9 cellular contexts compared by ENCODE assay signal in the genomic region with DNA sequence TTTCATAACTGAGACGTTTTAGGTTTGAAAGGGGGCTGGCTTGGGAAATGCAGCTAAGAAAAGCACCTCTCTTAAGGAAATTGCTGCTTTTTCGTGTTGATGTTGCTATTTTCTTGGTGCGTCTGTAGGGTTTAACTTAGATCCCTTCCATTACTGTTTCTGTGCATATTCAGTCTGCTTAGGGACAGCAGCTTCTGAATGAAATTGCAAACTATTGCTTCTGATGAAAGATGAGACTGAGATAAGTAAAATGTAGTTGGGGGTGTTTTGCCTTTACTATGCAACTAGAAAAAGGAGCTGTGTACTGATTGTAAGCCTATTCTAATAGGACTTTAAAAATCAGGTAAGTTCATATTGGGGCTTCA. TPM values are rescaled to one million over a fixed set of nuclear protein-coding genes. Genes with fewer than 3 reads are reported as not detected.
A peak's percentile ranks its signal among the peaks of the same experiment; 100 is the strongest.
DNase-seq lines count a peak whose midpoint lies in the region; ATAC-seq lines count a peak whose summit lies in the region.
"Had no signal": no experiment of that assay in that cellular context is flagged by ENCODE, and none has a peak within 500 bp of the region (broad histone marks: within the 10 kb centered on the region; RNA-seq: fewer than 3 reads in every experiment).

No MANE protein-coding gene starts in this region.

- H3K27me3 ChIP-seq in aorta (ENCODE audit: control insufficient read depth in 1 of 2, insufficient read depth in 2 of 2, low read length in 1 of 2), result no peaks in the 10 kb centered on the region

- no peaks in the 10 kb centered on the region for H3K9me3 ChIP-seq in mesodermal cell (ENCODE audit: control insufficient read depth, low read length)
- H3K9me3 ChIP-seq in aorta (ENCODE audit: control insufficient read depth, low read length), result no peaks in the 10 kb centered on the region

- H3K4me1 ChIP-seq in mesodermal cell (ENCODE audit: control insufficient read depth, insufficient read depth, low read length, poor library complexity, severe bottlenecking), result peaks cover 7% of the 10 kb centered on the region
- peaks cover 0 to 16% of the 10 kb centered on the region in 2 donors for H3K4me1 ChIP-seq in aorta (ENCODE audit: control insufficient read depth in 1 of 2, insufficient read depth in 2 of 2, low read length in 2 of 2)

- H3K27me3 Mint-ChIP-seq in stimulated activated naive CD8-positive, alpha-beta T cell treated with anti-CD3 and anti-CD28 coated beads, Interleukin-15, Interleukin-2, amounts not matched to agents 100 ng/mL and 50 ng/mL, for 24 hours, result peaks cover 4% of the 10 kb centered on the region
- H3K27me3 Mint-ChIP-seq in activated naive CD8-positive, alpha-beta T cell treated with anti-CD3 and anti-CD28 coated beads for 36 hours, result peaks cover 5% of the 10 kb centered on the region

- WGBS in mesodermal cell (ENCODE audit: insufficient coverage in 2 of 2), 2 experiments, result 8 to 10% methylated on average over 2 of the region's 3 CpGs
- 3% methylated on average over 3 of the region's 3 CpGs for WGBS in aorta, 2 donors

- no peak overlapping the region for H3K27ac ChIP-seq in mesodermal cell (ENCODE audit: low read depth, low read length, severe bottlenecking)
- H3K27ac ChIP-seq in aorta (ENCODE audit: low read depth in 1 of 2, low read length in 2 of 2), result peak overlapping the region; percentile 83 to 100

- no peaks in the 10 kb centered on the region for H3K9me3 Mint-ChIP-seq in stimulated activated naive CD8-positive, alpha-beta T cell treated with anti-CD3 and anti-CD28 coated beads, Interleukin-15, Interleukin-2, amounts not matched to agents 100 ng/mL and 50 ng/mL, for 24 hours
- H3K9me3 Mint-ChIP-seq in activated naive CD8-positive, alpha-beta T cell treated with anti-CD3 and anti-CD28 coated beads for 36 hours, result no peaks in the 10 kb centered on the region

- peaks cover 29% of the 10 kb centered on the region for H3K4me1 Mint-ChIP-seq in stimulated activated naive CD8-positive, alpha-beta T cell treated with anti-CD3 and anti-CD28 coated beads, Interleukin-15, Interleukin-2, amounts not matched to agents 100 ng/mL and 50 ng/mL, for 24 hours (ENCODE audit: low read depth)
- H3K4me1 Mint-ChIP-seq in activated naive CD8-positive, alpha-beta T cell treated with anti-CD3 and anti-CD28 coated beads for 36 hours, result peaks cover 15% of the 10 kb centered on the region

- H3K36me3 Mint-ChIP-seq in stimulated activated naive CD8-positive, alpha-beta T cell treated with anti-CD3 and anti-CD28 coated beads, Interleukin-15, Interleukin-2, amounts not matched to agents 100 ng/mL and 50 ng/mL, for 24 hours (ENCODE audit: low read depth), result peaks cover 3% of the 10 kb centered on the region
- no peaks in the 10 kb centered on the region for H3K36me3 Mint-ChIP-seq in activated naive CD8-positive, alpha-beta T cell treated with anti-CD3 and anti-CD28 coated beads for 36 hours

- no peak for ATAC-seq in stimulated activated naive CD8-positive, alpha-beta T cell treated with anti-CD3 and anti-CD28 coated beads, Interleukin-15, Interleukin-2, amounts not matched to agents 100 U/mL and 50 U/mL, for 24 hours
- ATAC-seq in aorta (ENCODE audit: low FRiP score), result no peak
- no peak for ATAC-seq in left lobe of liver

- H3K36me3 ChIP-seq in mesodermal cell (ENCODE audit: control insufficient read depth, insufficient read depth, low read length) (no peaks in the 10 kb centered on the region), aorta (ENCODE audit: control insufficient read depth in 1 of 2, insufficient read depth in 2 of 2, low read length in 1 of 2) (no peaks in the 10 kb centered on the region)

- peak overlapping the region; percentile 74 for H3K27ac Mint-ChIP-seq in stimulated activated naive CD8-positive, alpha-beta T cell treated with anti-CD3 and anti-CD28 coated beads, Interleukin-15, Interleukin-2, amounts not matched to agents 100 ng/mL and 50 ng/mL, for 24 hours
- H3K27ac Mint-ChIP-seq in activated naive CD8-positive, alpha-beta T cell treated with anti-CD3 and anti-CD28 coated beads for 36 hours, result no peak overlapping the region

- intact Hi-C loops in aorta (cut with DNase I), result loop anchor here (5.0 to 10.0 kb wide), 3 partner anchors 56 to 168 kb away; no protein-coding TSS in a partner anchor

- DNase-seq in stimulated activated naive CD8-positive, alpha-beta T cell treated with anti-CD3 and anti-CD28 coated beads, Interleukin-15, Interleukin-2, amounts not matched to agents 100 U/mL and 50 U/mL, for 24 hours, result no peak
- DNase-seq in activated naive CD8-positive, alpha-beta T cell treated with anti-CD3 and anti-CD28 coated beads for 36 hours, result no peak
- DNase-seq in aorta (no peak), left lobe of liver (ENCODE audit: low spot score) (no peak), NCI-H2029 treated with DMSO at 0.1 percent for 48 hours (lab: John Stamatoyannopoulos, UW) (no peak), AML-193 (lab: John Stamatoyannopoulos, UW) (no peak)
- DNase-seq: KBM-7 had no signal

- peak overlapping the region; percentile 34 for H3K4me3 ChIP-seq in mesodermal cell (ENCODE audit: extremely low read depth, insufficient read depth, low read length, poor library complexity, severe bottlenecking)
- H3K4me3 ChIP-seq in aorta (ENCODE audit: low read length in 2 of 2), result peak overlapping the region; percentile 64 to 89

- H3K4me3 Mint-ChIP-seq in stimulated activated naive CD8-positive, alpha-beta T cell treated with anti-CD3 and anti-CD28 coated beads, Interleukin-15, Interleukin-2, amounts not matched to agents 100 ng/mL and 50 ng/mL, for 24 hours, result peak overlapping the region; percentile 73
- H3K4me3 Mint-ChIP-seq in activated naive CD8-positive, alpha-beta T cell treated with anti-CD3 and anti-CD28 coated beads for 36 hours, result peak overlapping the region; percentile 51

RNA-seq across cellular contexts. Expression of a gene that starts 0.8 kb away (rescaled TPM):
- under 1 TPM; 0.14 to 0.72 TPM for total RNA-seq in activated naive CD8-positive, alpha-beta T cell treated with anti-CD3 and anti-CD28 coated beads for 36 hours
- 14.4 TPM for polyA plus RNA-seq in mesodermal cell (2013, experiment 1 of 2)
- 12.2 TPM for polyA plus RNA-seq in mesodermal cell (2013, experiment 2 of 2)
- total RNA-seq in aorta (100 to 1,000 TPM in 1 of 2 donors, 10 to 100 TPM in 1; 51.4 to 122 TPM), left lobe of liver (2.1 TPM)
- polyA plus RNA-seq in aorta, result 10 to 100 TPM in 1 of 2 donors, 1 to 10 TPM in 1; 9.1 to 11.0 TPM

Comparison
In these comparisons a context has a peak if more than half of its experiments do, and no peak if none do; other contexts are left out.
1. RNA of a gene that starts 0.8 kb away (total RNA-seq): 51.4 to 122 TPM in aorta; 2.1 TPM in left lobe of liver (single experiment) and 0.14 to 0.72 TPM in activated naive CD8-positive, alpha-beta T cell treated with anti-CD3 and anti-CD28 coated beads for 36 hours; every median in the first group is over 10 times any median in the second.